9 cellular contexts compared by ENCODE assay signal in genomic region chr4:109967798-109968520, GRCh38. TPM values are rescaled to one million over a fixed set of nuclear protein-coding genes. Genes with fewer than 3 reads are reported as not detected.
A peak's percentile ranks its signal among the peaks of the same experiment; 100 is the strongest.
DNase-seq lines count a peak whose midpoint lies in the region; ATAC-seq and TF ChIP-seq lines count a peak whose summit lies in the region.
"Had no signal": no experiment of that assay in that cellular context is flagged by ENCODE, and none has a peak within 500 bp of the region (broad histone marks: within the 10 kb centered on the region; RNA-seq: fewer than 3 reads in every experiment).

No MANE protein-coding gene starts in this region.

- CTCF ChIA-PET in GM10248 (lab: Yijun Ruan, JAX): interaction anchor here (1.0 kb wide), 1 partner anchor 38 kb away, joined by 3 read pairs; no protein-coding TSS in a partner anchor

- peak; percentile 56 for DNase-seq in amniotic epithelial cell (ENCODE audit: low read depth)
- peak; percentile 18 for DNase-seq in non-pigmented ciliary epithelial cell (ENCODE audit: low read depth)
- DNase-seq in activated effector memory CD4-positive, alpha-beta T cell treated with Interleukin-2 at 50 U/mL for 16 hours: no peak
- DNase-seq in anterior cingulate cortex (lab: John Stamatoyannopoulos, UW): no peak
- no peak for DNase-seq in GM10248 (ENCODE audit: extremely low spot score)
- no peak for DNase-seq in H4 (ENCODE audit: low spot score)
- DNase-seq: NCI-H1048 had no signal

- POLR2A ChIA-PET in GM10248 (lab: Yijun Ruan, JAX): no interaction called here

- TF ChIP-seq CTCF in GM10248 (IDR thresholded peaks at IDR 0.05; ENCODE audit: control extremely low read depth, extremely low read depth, low read depth, missing control alignments): no peak

- ATAC-seq in GM19452 (IDR thresholded peaks at IDR 0.05; ENCODE audit: unreplicated experiment) (peak; percentile 69), HG03457 (IDR thresholded peaks at IDR 0.05; ENCODE audit: unreplicated experiment) (peak; percentile 48)

RNA-seq across cellular contexts. Expression of gene EGF, which starts 55.3 kb away (rescaled TPM):
- total RNA-seq in H4 (2014; rRNA removed; shearing (Covaris generic)): 10.3 and 11.8 TPM in 2 replicates

Comparison
In these comparisons a context has a peak if more than half of its experiments do, and no peak if none do; other contexts are left out.
1. DNase-seq: peak in amniotic epithelial cell (single experiment) and non-pigmented ciliary epithelial cell (single experiment); none in activated effector memory CD4-positive, alpha-beta T cell treated with Interleukin-2 at 50 U/mL for 16 hours (single experiment), anterior cingulate cortex (0 of 58), GM10248 (single experiment) and H4 (single experiment).